ENCODE assay signal across 21 cellular contexts in genomic region chr11:95531116-95531515, GRCh38.
A peak's percentile ranks its signal among the peaks of the same experiment; 100 is the strongest.
DNase-seq lines count a peak whose midpoint lies in the region; ATAC-seq and TF ChIP-seq lines count a peak whose summit lies in the region.
"Had no signal": no experiment of that assay in that cellular context is flagged by ENCODE, and none has a peak within 500 bp of the region (broad histone marks: within the 10 kb centered on the region; RNA-seq: fewer than 3 reads in every experiment).

No MANE protein-coding gene starts in this region.

- H3K4me3 ChIP-seq in BJ (ENCODE audit: low read depth, low read length) (no peak overlapping the region), adipocyte (ENCODE audit: low read length) (no peak overlapping the region), foreskin fibroblast (ENCODE audit: low read depth in 1 of 2, low read length in 2 of 2) (no peak overlapping the region), uterus (no peak overlapping the region)
- H3K4me3 ChIP-seq: cardiac muscle cell had no signal

- H3K27ac ChIP-seq in uterus = no peak overlapping the region
- H3K27ac ChIP-seq: cardiac muscle cell had no signal

- no peaks in the 10 kb centered on the region for H3K9me3 ChIP-seq in adipocyte (ENCODE audit: control insufficient read depth, low read length)
- H3K9me3 ChIP-seq in uterus = no peaks in the 10 kb centered on the region

- CTCF ChIA-PET in BJ (lab: Yijun Ruan, JAX) = interaction anchor here (0.7 to 1.0 kb wide), 3 partner anchors 25 to 326 kb away, joined by 3 read pairs; no protein-coding TSS in a partner anchor

- POLR2A ChIA-PET in BJ (lab: Charles Lee) = no interaction called here

- TF ChIP-seq CTCF in BJ (IDR thresholded peaks at IDR 0.05; ENCODE audit: insufficient read depth, low read depth, low read length) = no peak
- TF ChIP-seq CTCF in foreskin fibroblast (IDR thresholded peaks at IDR 0.05; ENCODE audit: low read depth, low read length) = no peak
- TF ChIP-seq CTCF in uterus (IDR thresholded peaks at IDR 0.05) = no peak

- H3K9ac ChIP-seq in adipocyte (ENCODE audit: low read length) = no peak overlapping the region

- intact Hi-C loops in uterus (cut with DNase I; ENCODE audit: low total_unique reads) = no loop called here

- no peak for ATAC-seq in GM21381 (IDR thresholded peaks at IDR 0.05; ENCODE audit: unreplicated experiment)

- H3K27me3 ChIP-seq in BJ (ENCODE audit: control insufficient read depth, insufficient read depth, low read length) (no peaks in the 10 kb centered on the region), adipocyte (replicated peaks; ENCODE audit: control insufficient read depth, insufficient read depth, low read length) (no peaks in the 10 kb centered on the region), uterus (no peaks in the 10 kb centered on the region)
- H3K27me3 ChIP-seq: cardiac muscle cell had no signal

- H3K36me3 ChIP-seq in BJ (ENCODE audit: control insufficient read depth, insufficient read depth, low read length) (no peaks in the 10 kb centered on the region), adipocyte (ENCODE audit: control insufficient read depth, insufficient read depth, low read length, severe bottlenecking) (no peaks in the 10 kb centered on the region), uterus (no peaks in the 10 kb centered on the region)
- H3K36me3 ChIP-seq: cardiac muscle cell had no signal

- TF ChIP-seq POLR2A in uterus (IDR thresholded peaks at IDR 0.05) = no peak

- H3K4me1 ChIP-seq in adipocyte (ENCODE audit: control insufficient read depth, insufficient read depth, low read length) (peaks cover 9% of the 10 kb centered on the region), uterus (no peaks in the 10 kb centered on the region)

- peak; percentile 21 for DNase-seq in BJ (ENCODE audit: low read depth)
- peak; percentile 67 for DNase-seq in MV-4-11 (lab: John Stamatoyannopoulos, UW)
- peak; percentile 90 for DNase-seq in adipocyte (ENCODE audit: low read depth)
- DNase-seq in foreskin fibroblast = peak; percentile 75 to 92
- no peak for DNase-seq in NCI-H146 treated with DMSO at 0.1 percent for 48 hours (lab: John Stamatoyannopoulos, UW; ENCODE audit: unreplicated experiment)
- DNase-seq in NCI-H1436 (lab: John Stamatoyannopoulos, UW) = no peak
- no peak for DNase-seq in uterus
- DNase-seq: ACHN; activated CD4-positive, alpha-beta T cell treated with anti-CD3 and anti-CD28 coated beads for 4 hours; activated naive CD4-positive, alpha-beta T cell treated with anti-CD3 and anti-CD28 coated beads, Interleukin-2, amount 50 U/mL, for 16 hours; anterior cingulate cortex; CD4-positive, alpha-beta memory T cell; cortex of kidney; DMS 273 treated with DMSO at 0.1 percent for 48 hours; NCI-H2107; NCI-H510A; NK-92 treated with Interleukin-12 subunit alpha and Interleukin-12 subunit beta, amount 100 ng/mL, for 24 hours; stimulated activated CD4-positive, alpha-beta T cell treated with anti-CD3 and anti-CD28 coated beads, Interleukin-1b, Interleukin-23, amount 100 ng/mL, for 48 hours; SW 1271 had no signal

Comparison
In these comparisons a context has a peak if more than half of its experiments do, and no peak if none do; other contexts are left out.
1. DNase-seq: peak in BJ (single experiment), MV-4-11 (single experiment), adipocyte (single experiment) and foreskin fibroblast (2 of 2); none in NCI-H146 treated with DMSO at 0.1 percent for 48 hours (single experiment), NCI-H1436 (single experiment) and uterus (0 of 2).